Comparison of ENCODE assay signal across 1 cellular context in genomic region chr21:44375281-44375651, GRCh38.
TF ChIP-seq lines count a peak whose summit lies in the region.

No MANE protein-coding gene starts in this region.

TF ChIP-seq in GM12878, 131 proteins besides CTCF, POLR2A, EP300 and RAD21 (continued from another document):
- TF ChIP-seq ATF7 (IDR thresholded peaks at IDR 0.05; ENCODE audit: low read depth) (no peak), ETV6 (conservative IDR thresholded peaks at IDR 0.05 in 1 of 2, IDR thresholded peaks at IDR 0.05 in 1 of 2; ENCODE audit: borderline replicate concordance in 1 of 2, low read depth in 1 of 2) (peak in 1 of 2 experiments; percentile 66; a peak in 2 of 4 replicates), SUZ12 (IDR thresholded peaks at IDR 0.05; ENCODE audit: unreplicated experiment) (no peak), E2F4 (IDR thresholded peaks at IDR 0.05; ENCODE audit: low read depth, low read length) (no peak), BRCA1 (IDR thresholded peaks at IDR 0.05; ENCODE audit: low read depth, low read length) (no peak), RUNX3 (IDR thresholded peaks at IDR 0.05; ENCODE audit: low read length) (peak; percentile 68), ZNF274 (IDR thresholded peaks at IDR 0.05; ENCODE audit: insufficient read depth, insufficient read length) (no peak), BHLHE40 (IDR thresholded peaks at IDR 0.05; ENCODE audit: borderline replicate concordance in 1 of 2, low read depth in 2 of 2, low read length in 1 of 2) (0 out of 4 replicates have a peak, but pooled peaks of 1 of the 2 experiments have one; percentile 15), SKIL (IDR thresholded peaks at IDR 0.05; ENCODE audit: low read depth, poor library complexity, severe bottlenecking) (no peak), BCL3 (IDR thresholded peaks at IDR 0.05; ENCODE audit: borderline replicate concordance, insufficient read depth, low read depth, low read length, poor library complexity, severe bottlenecking) (no peak), FOS (IDR thresholded peaks at IDR 0.05; ENCODE audit: borderline replicate concordance, extremely low read depth, insufficient read length) (no peak), BCL11A (IDR thresholded peaks at IDR 0.05; ENCODE audit: low read depth, low read length) (no peak), RAD51 (IDR thresholded peaks at IDR 0.05) (no peak), YY1 (IDR thresholded peaks at IDR 0.05; ENCODE audit: low read depth, low read length) (no peak), ZNF687 (IDR thresholded peaks at IDR 0.05) (no peak), KLF5 (IDR thresholded peaks at IDR 0.05; ENCODE audit: partially characterized antibody) (no peak), GABPA (IDR thresholded peaks at IDR 0.05; ENCODE audit: low read depth) (no peak), IKZF2 (IDR thresholded peaks at IDR 0.05) (no peak), LARP7 (IDR thresholded peaks at IDR 0.05) (no peak), E4F1 (IDR thresholded peaks at IDR 0.05; ENCODE audit: borderline replicate concordance, partially characterized antibody) (no peak), ESRRA (IDR thresholded peaks at IDR 0.05; ENCODE audit: low read length) (no peak), KAT2A (conservative IDR thresholded peaks at IDR 0.05; ENCODE audit: control insufficient read depth, low read depth, low read length) (no peak)
